1 cellular context compared by ENCODE assay signal in the genomic region with DNA sequence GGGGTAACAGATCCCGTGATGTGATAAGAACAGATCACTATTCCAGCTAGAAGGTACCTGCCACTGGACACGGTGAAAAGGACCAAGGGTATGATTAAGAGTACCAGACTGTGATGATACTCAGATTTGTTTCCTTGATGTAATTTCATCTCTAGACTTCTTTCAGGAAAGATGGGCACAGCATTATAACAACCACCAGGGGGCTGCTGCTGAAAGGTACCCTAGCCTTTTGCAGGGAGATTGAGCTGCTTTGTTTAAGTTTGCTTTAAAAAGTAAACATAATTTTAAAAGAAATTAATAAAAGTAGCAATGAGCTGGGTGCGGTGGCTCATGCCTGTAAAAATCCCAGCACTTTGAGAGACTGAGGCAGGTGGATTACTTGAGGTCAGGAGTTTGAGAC.
TF ChIP-seq lines count a peak whose summit lies in the region.

No MANE protein-coding gene starts in this region.

TF ChIP-seq in GM12878, 131 proteins besides CTCF, POLR2A, EP300 and RAD21 (continued from another document):
- TF ChIP-seq MLLT1 (IDR thresholded peaks at IDR 0.05) = no peak
- TF ChIP-seq GATAD2B (conservative IDR thresholded peaks at IDR 0.05; ENCODE audit: low read depth) = no peak
- TF ChIP-seq, protein P1, sequence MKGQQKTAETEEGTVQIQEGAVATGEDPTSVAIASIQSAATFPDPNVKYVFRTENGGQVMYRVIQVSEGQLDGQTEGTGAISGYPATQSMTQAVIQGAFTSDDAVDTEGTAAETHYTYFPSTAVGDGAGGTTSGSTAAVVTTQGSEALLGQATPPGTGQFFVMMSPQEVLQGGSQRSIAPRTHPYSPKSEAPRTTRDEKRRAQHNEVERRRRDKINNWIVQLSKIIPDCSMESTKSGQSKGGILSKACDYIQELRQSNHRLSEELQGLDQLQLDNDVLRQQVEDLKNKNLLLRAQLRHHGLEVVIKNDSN (IDR thresholded peaks at IDR 0.05; ENCODE audit: borderline replicate concordance, extremely low read length, insufficient read depth, low read depth, low read length) = no peak
- TF ChIP-seq PBX3 (IDR thresholded peaks at IDR 0.05; ENCODE audit: insufficient replicate concordance, low read depth, low read length) = no peak
- TF ChIP-seq BRCA1 (IDR thresholded peaks at IDR 0.05; ENCODE audit: low read depth, low read length) = no peak
- TF ChIP-seq CHD2 (IDR thresholded peaks at IDR 0.05; ENCODE audit: borderline replicate concordance, low read depth, low read length) = no peak
- no peak for TF ChIP-seq RB1 (IDR thresholded peaks at IDR 0.05; ENCODE audit: borderline replicate concordance)
- TF ChIP-seq TARDBP (IDR thresholded peaks at IDR 0.05; ENCODE audit: borderline replicate concordance) = no peak
- TF ChIP-seq, protein P2, sequence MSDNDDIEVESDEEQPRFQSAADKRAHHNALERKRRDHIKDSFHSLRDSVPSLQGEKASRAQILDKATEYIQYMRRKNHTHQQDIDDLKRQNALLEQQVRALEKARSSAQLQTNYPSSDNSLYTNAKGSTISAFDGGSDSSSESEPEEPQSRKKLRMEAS (IDR thresholded peaks at IDR 0.05; ENCODE audit: low read depth, low read length) = no peak
- no peak for TF ChIP-seq TCF7 (IDR thresholded peaks at IDR 0.05; ENCODE audit: borderline replicate concordance)
- no peak for TF ChIP-seq FOS (IDR thresholded peaks at IDR 0.05; ENCODE audit: borderline replicate concordance, extremely low read depth, insufficient read length)
- TF ChIP-seq ZNF622 (IDR thresholded peaks at IDR 0.05) = no peak
- no peak for TF ChIP-seq HDAC2 (IDR thresholded peaks at IDR 0.05)
TF ChIP-seq in GM12878: peak in this region for 0.
